ENCODE assay signal across 28 cellular contexts in the genomic region with DNA sequence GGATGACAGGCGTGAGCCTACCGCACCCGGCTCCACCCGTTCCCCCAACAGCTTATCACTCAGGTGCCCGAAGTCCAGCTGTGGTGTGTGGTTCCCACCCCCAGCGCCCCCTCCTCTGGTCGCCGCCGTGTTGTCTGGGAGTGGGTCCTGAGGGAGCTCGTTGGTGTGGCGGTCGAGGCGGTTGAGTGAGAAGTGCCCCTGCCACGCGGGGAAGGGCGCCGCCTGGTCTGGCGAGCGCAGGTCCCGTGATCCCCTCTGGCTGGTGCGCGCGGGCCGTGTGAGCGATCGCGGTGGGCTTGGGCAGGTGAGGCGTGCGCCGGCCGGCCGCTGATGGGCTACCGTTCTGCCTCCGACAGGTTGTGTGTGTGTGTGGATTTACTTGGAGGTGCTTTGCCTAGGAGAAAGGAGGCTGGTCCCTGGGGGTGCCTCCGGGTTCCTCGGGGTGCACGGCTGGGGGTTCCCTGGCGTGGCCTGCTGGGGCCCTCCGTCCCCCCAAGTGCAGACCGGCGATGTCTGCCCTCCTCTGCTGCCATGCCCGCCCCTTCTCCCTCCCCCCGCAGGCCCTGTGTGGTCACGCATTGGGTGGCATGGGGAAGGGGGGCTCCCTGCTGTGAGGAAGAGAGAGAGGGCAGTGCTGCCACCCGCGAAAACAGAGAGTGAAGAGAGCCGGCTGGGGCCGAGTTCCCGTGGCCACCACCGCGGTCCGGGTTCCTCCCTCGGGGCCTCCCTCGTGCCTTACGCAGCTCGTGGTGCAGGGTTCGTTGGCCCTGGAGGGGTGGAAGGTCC.
DNase-seq lines count a peak whose midpoint lies in the region; ATAC-seq and TF ChIP-seq lines count a peak whose summit lies in the region.
"Had no signal": no experiment of that assay in that cellular context is flagged by ENCODE, and none has a peak within 500 bp of the region (broad histone marks: within the 10 kb centered on the region; RNA-seq: fewer than 3 reads in every experiment).

No MANE protein-coding gene starts in this region.

- H3K36me3 ChIP-seq in osteoblast (ENCODE audit: insufficient read depth, low read length), result no peaks in the 10 kb centered on the region
- H3K36me3 ChIP-seq in upper lobe of right lung, result no peaks in the 10 kb centered on the region

- H3K79me2 ChIP-seq in osteoblast (ENCODE audit: insufficient read depth, low read length), result no peaks in the 10 kb centered on the region

- H3K27me3 Mint-ChIP-seq in T-helper 17 cell, result no peaks in the 10 kb centered on the region
- H3K27me3 Mint-ChIP-seq: B cell had no signal

- H3K4me3 Mint-ChIP-seq in T-helper 17 cell, result peak overlapping the region; percentile 8
- H3K4me3 Mint-ChIP-seq: B cell; CD8-positive, alpha-beta memory T cell had no signal

- DNase-seq in activated effector memory CD4-positive, alpha-beta T cell treated with anti-CD3 and anti-CD28 coated beads, Interleukin-2, amount 50 U/mL, for 16 hours, result peak; percentile 56
- DNase-seq in activated effector memory CD4-positive, alpha-beta T cell treated with Interleukin-2 at 50 U/mL for 16 hours, result no peak
- DNase-seq in T-helper 17 cell (no peak), osteoblast (ENCODE audit: insufficient read length, low spot score, missing footprints) (peak; percentile 70), upper lobe of right lung (peak; percentile 56), NCI-H345 (lab: John Stamatoyannopoulos, UW) (no peak), NCI-H2171 (lab: John Stamatoyannopoulos, UW) (no peak), NCI-H226 (no peak)
- DNase-seq: CD8-positive, alpha-beta memory T cell; DMS 273 treated with DMSO at 0.1 percent for 48 hours; DMS79; EL; GDM1; Karpas-422; NCI-H1092; NCI-H1417 treated with DMSO at 0.1 percent for 48 hours; NCI-H1694 treated with DMSO at 0.1 percent for 48 hours; NCI-H2081; NCI-H446; NCI-H524 treated with DMSO at 0.1 percent for 48 hours; NCI-H82; NK-92 treated with Interleukin-12 subunit alpha and Interleukin-12 subunit beta, amount 100 ng/mL, for 24 hours; PC-3 had no signal

- H3K27ac ChIP-seq in osteoblast (ENCODE audit: low read depth, low read length) (no peak overlapping the region), upper lobe of right lung (no peak overlapping the region)
- H3K27ac ChIP-seq: 22Rv1, C4-2B had no signal

- TF ChIP-seq CTCF in osteoblast (IDR thresholded peaks at IDR 0.05; ENCODE audit: extremely low read depth, low read depth, low read length), result no peak
- no peak for TF ChIP-seq CTCF in upper lobe of right lung (IDR thresholded peaks at IDR 0.05)

- no peak overlapping the region for H3K27ac Mint-ChIP-seq in T-helper 17 cell
- H3K27ac Mint-ChIP-seq: B cell; CD8-positive, alpha-beta memory T cell had no signal

- H3K9me3 ChIP-seq in T-helper 17 cell (ENCODE audit: control insufficient read depth, low read length, poor library complexity, severe bottlenecking), result no peaks in the 10 kb centered on the region
- H3K9me3 ChIP-seq in osteoblast (ENCODE audit: low read depth, low read length), result no peaks in the 10 kb centered on the region
- H3K9me3 ChIP-seq in upper lobe of right lung, result peaks cover 7% of the 10 kb centered on the region

- H3K4me1 Mint-ChIP-seq in T-helper 17 cell, result no peaks in the 10 kb centered on the region
- H3K4me1 Mint-ChIP-seq: B cell; CD8-positive, alpha-beta memory T cell had no signal

- H4K20me1 ChIP-seq in osteoblast (ENCODE audit: insufficient read depth, low read length), result no peaks in the 10 kb centered on the region

- intact Hi-C loops in upper lobe of right lung (cut with DNase I), result no loop called here

- H3K4me1 ChIP-seq in osteoblast (ENCODE audit: insufficient read depth, low read length), result no peaks in the 10 kb centered on the region
- no peaks in the 10 kb centered on the region for H3K4me1 ChIP-seq in upper lobe of right lung

- no peaks in the 10 kb centered on the region for H3K27me3 ChIP-seq in osteoblast (ENCODE audit: insufficient read depth, low read length)
- no peaks in the 10 kb centered on the region for H3K27me3 ChIP-seq in upper lobe of right lung

- peaks cover 2% of the 10 kb centered on the region for H3K36me3 Mint-ChIP-seq in T-helper 17 cell (ENCODE audit: low read depth)

- no peak overlapping the region for H3K4me2 ChIP-seq in osteoblast (ENCODE audit: insufficient read depth, low read length)

- no peak overlapping the region for H2AFZ ChIP-seq in osteoblast (ENCODE audit: low read length)

- ATAC-seq in T-helper 17 cell, result no peak
- peak; percentile 43 for ATAC-seq in upper lobe of right lung
- ATAC-seq: HepG2, PC-3, Right ventricle myocardium inferior had no signal

- H3K4me3 ChIP-seq in osteoblast (ENCODE audit: insufficient read depth, low read length), result no peak overlapping the region
- H3K4me3 ChIP-seq in upper lobe of right lung, result no peak overlapping the region

Comparison
In these comparisons a context has a peak if more than half of its experiments do, and no peak if none do; other contexts are left out.
1. DNase-seq: peak in activated effector memory CD4-positive, alpha-beta T cell treated with anti-CD3 and anti-CD28 coated beads, Interleukin-2, amount 50 U/mL, for 16 hours (single experiment), osteoblast (single experiment) and upper lobe of right lung (single experiment); none in activated effector memory CD4-positive, alpha-beta T cell treated with Interleukin-2 at 50 U/mL for 16 hours (single experiment), T-helper 17 cell (0 of 3), NCI-H345 (single experiment), NCI-H2171 (single experiment) and NCI-H226 (single experiment).